Comparison of ENCODE assay signal across 27 cellular contexts in genomic region chr6:126685182-126685581, GRCh38.
"Had no signal": no experiment of that assay in that cellular context is flagged by ENCODE, and none has a peak within 500 bp of the region (broad histone marks: within the 10 kb centered on the region; RNA-seq: fewer than 3 reads in every experiment).

No MANE protein-coding gene starts in this region.

- H3K4me3 ChIP-seq: colonic mucosa, coronary artery, dorsolateral prefrontal cortex, esophagus muscularis mucosa, esophagus squamous epithelium, gastrocnemius medialis, gastroesophageal sphincter, heart left ventricle, heart right ventricle had no signal

- DNase-seq: colonic mucosa; cortex of kidney; dermis blood vessel endothelial cell; dorsolateral prefrontal cortex; effector CD4-positive, alpha-beta T cell; effector CD8-positive, alpha-beta T cell; effector memory CD4-positive, alpha-beta T cell; effector memory CD8-positive, alpha-beta T cell; endodermal cell; erythroblast; esophagus squamous epithelium; foreskin fibroblast; foreskin keratinocyte; foreskin melanocyte; gastrocnemius medialis; glutamatergic neuron; head of caudate nucleus; heart left ventricle; heart right ventricle had no signal

- H3K27me3 ChIP-seq: colonic mucosa, dorsolateral prefrontal cortex, esophagus muscularis mucosa, esophagus squamous epithelium, foreskin keratinocyte, gastrocnemius medialis, gastroesophageal sphincter, heart left ventricle, heart right ventricle had no signal

- H3K27ac ChIP-seq: colonic mucosa, coronary artery, dorsolateral prefrontal cortex, epithelial cell of prostate, esophagus muscularis mucosa, esophagus squamous epithelium, foreskin keratinocyte, gastrocnemius medialis, gastroesophageal sphincter, heart left ventricle, heart right ventricle had no signal

- ATAC-seq: effector memory CD8-positive, alpha-beta T cell; esophagus mucosa; foreskin keratinocyte; gastrocnemius medialis; gastroesophageal sphincter; heart left ventricle; heart right ventricle had no signal

- H3K36me3 ChIP-seq: colonic mucosa, esophagus muscularis mucosa, esophagus squamous epithelium, gastrocnemius medialis, gastroesophageal sphincter, heart left ventricle, heart right ventricle had no signal

- H3K9me3 ChIP-seq: colonic mucosa, esophagus squamous epithelium, gastrocnemius medialis, gastroesophageal sphincter had no signal

- FAIRE-seq: colon, endometrium, endothelial cell of umbilical vein had no signal

- H3K4me1 ChIP-seq: colonic mucosa, esophagus muscularis mucosa, esophagus squamous epithelium, foreskin keratinocyte, gastroesophageal sphincter, heart left ventricle, heart right ventricle had no signal
